28 cellular contexts compared by ENCODE assay signal in genomic region chr2:6535572-6535971, GRCh38.
DNase-seq lines count a peak whose midpoint lies in the region; TF ChIP-seq lines count a peak whose summit lies in the region.
"Had no signal": no experiment of that assay in that cellular context is flagged by ENCODE, and none has a peak within 500 bp of the region (broad histone marks: within the 10 kb centered on the region; RNA-seq: fewer than 3 reads in every experiment).

No MANE protein-coding gene starts in this region.

- H3K27me3 Mint-ChIP-seq in activated T-helper 1 cell treated with anti-CD3 and anti-CD28 coated beads, Interleukin-12 subunit alpha, Interleukin-12 subunit beta, Interleukin-2, Interleukin-4 antibody, amounts not matched to agents 30 ng/mL and 10 ng/mL and 1 ng/mL, durations not matched to agents 14 hours and 24 hours and 36 hours (ENCODE audit: insufficient read depth) = peaks cover 2% of the 10 kb centered on the region
- H3K27me3 Mint-ChIP-seq: CD4-positive, CD25-positive, alpha-beta regulatory T cell had no signal

- H3K27ac Mint-ChIP-seq in activated T-helper 1 cell treated with anti-CD3 and anti-CD28 coated beads, Interleukin-12 subunit alpha, Interleukin-12 subunit beta, Interleukin-2, Interleukin-4 antibody, amounts not matched to agents 30 ng/mL and 10 ng/mL and 1 ng/mL, durations not matched to agents 14 hours and 24 hours and 36 hours = no peak overlapping the region
- H3K27ac Mint-ChIP-seq: activated naive CD4-positive, alpha-beta T cell treated with anti-CD3 and anti-CD28 coated beads for 36 hours; activated T-cell treated with anti-CD3 and anti-CD28 coated beads, Interleukin-2, amount 50 U/mL, for 24 hours; CD4-positive, CD25-positive, alpha-beta regulatory T cell; natural killer cell treated with Interleukin-12 subunit alpha and Interleukin-12 subunit beta and Interleukin-15 and Interleukin-18, amount 100 ng/mL, for 72 hours; stimulated activated effector memory CD8-positive, alpha-beta T cell treated with anti-CD3 and anti-CD28 coated beads, Interleukin-12 subunit alpha, Interleukin-12 subunit beta, amount 100 ng/mL, for 72 hours had no signal

- H3K27ac ChIP-seq in substantia nigra (ENCODE audit: low read depth, low read length, poor library complexity, severe bottlenecking) = peak overlapping the region; percentile 65
- H3K27ac ChIP-seq: epithelial cell of prostate, skin epidermis, thoracic aorta had no signal

- H3K36me3 Mint-ChIP-seq in activated T-helper 1 cell treated with anti-CD3 and anti-CD28 coated beads, Interleukin-12 subunit alpha, Interleukin-12 subunit beta, Interleukin-2, Interleukin-4 antibody, amounts not matched to agents 30 ng/mL and 10 ng/mL and 1 ng/mL, durations not matched to agents 14 hours and 24 hours and 36 hours (ENCODE audit: low read depth) = no peaks in the 10 kb centered on the region
- H3K36me3 Mint-ChIP-seq: CD4-positive, CD25-positive, alpha-beta regulatory T cell; natural killer cell treated with Interleukin-12 subunit alpha and Interleukin-12 subunit beta and Interleukin-15 and Interleukin-18, amount 100 ng/mL, for 72 hours; stimulated activated effector memory CD8-positive, alpha-beta T cell treated with anti-CD3 and anti-CD28 coated beads, Interleukin-12 subunit alpha, Interleukin-12 subunit beta, amount 100 ng/mL, for 72 hours had no signal

- intact Hi-C loops in head of caudate nucleus (cut with DNase I) = no loop called here
- intact Hi-C loops in activated T-helper 1 cell treated with anti-CD3 and anti-CD28 coated beads, Interleukin-12 subunit alpha, Interleukin-12 subunit beta, Interleukin-2, Interleukin-4 antibody, amounts not matched to agents 30 ng/mL and 10 ng/mL and 1 ng/mL, durations not matched to agents 14 hours and 24 hours and 36 hours (cut with micrococcal nuclease) = no loop called here

- DNase-seq in NCI-H146 treated with DMSO at 0.1 percent for 48 hours (lab: John Stamatoyannopoulos, UW; ENCODE audit: unreplicated experiment) = peak; percentile 29
- DNase-seq in head of caudate nucleus = peak in 39 of 42 donors; percentile 7 to 84 (median 55)
- peak; percentile 44 for DNase-seq in midbrain (lab: John Stamatoyannopoulos, UW)
- peak in 41 of 49 donors; percentile 2 to 67 (median 23) for DNase-seq in substantia nigra (lab: John Stamatoyannopoulos, UW)
- DNase-seq in effector CD4-positive, alpha-beta T cell = no peak
- no peak for DNase-seq in GM13976 (ENCODE audit: low spot score)
- no peak for DNase-seq in activated T-helper 1 cell treated with anti-CD3 and anti-CD28 coated beads, Interleukin-12 subunit alpha, Interleukin-12 subunit beta, Interleukin-2, Interleukin-4 antibody, amounts not matched to agents 30 ng/mL and 10 ng/mL and 1 ng/mL, durations not matched to agents 14 hours and 24 hours and 36 hours (ENCODE audit: low spot score)
- no peak for DNase-seq in RPMI8226
- DNase-seq: activated CD4-positive, CD25-positive, alpha-beta regulatory T cell treated with anti-CD3 and anti-CD28 coated beads, Interleukin-2, amount 50 U/mL, for 72 hours; activated CD8-positive, alpha-beta memory T cell treated with anti-CD3 and anti-CD28 coated beads for 24 hours; activated naive CD4-positive, alpha-beta T cell treated with anti-CD3 and anti-CD28 coated beads for 36 hours; activated T-cell treated with anti-CD3 and anti-CD28 coated beads, Interleukin-2, amount 50 U/mL, for 24 hours; amniotic stem cell; CD4-positive, CD25-positive, alpha-beta regulatory T cell; central memory CD4-positive, alpha-beta T cell; DMS153; HCEC 1CT; KG1; mammary epithelial cell; NCI-H1694; NCI-H82; Right ventricle myocardium superior; stimulated activated CD4-positive, alpha-beta T cell treated with anti-CD3 and anti-CD28 coated beads, Interleukin-2, amount 100 ng/mL, for 24 hours had no signal

- no peak for TF ChIP-seq CTCF in GM13976 (IDR thresholded peaks at IDR 0.05; ENCODE audit: borderline replicate concordance, control extremely low read depth, extremely low read depth, insufficient read depth, missing control alignments)

- in situ Hi-C loops in GM13976 (cut with MboI; ENCODE audit: low sequenced_read_pairs, unreplicated experiment) = no loop called here

- H3K9me3 Mint-ChIP-seq in activated T-helper 1 cell treated with anti-CD3 and anti-CD28 coated beads, Interleukin-12 subunit alpha, Interleukin-12 subunit beta, Interleukin-2, Interleukin-4 antibody, amounts not matched to agents 30 ng/mL and 10 ng/mL and 1 ng/mL, durations not matched to agents 14 hours and 24 hours and 36 hours = no peaks in the 10 kb centered on the region
- H3K9me3 Mint-ChIP-seq: activated T-cell treated with anti-CD3 and anti-CD28 coated beads, Interleukin-2, amount 50 U/mL, for 24 hours had no signal

- H3K4me1 Mint-ChIP-seq in activated T-helper 1 cell treated with anti-CD3 and anti-CD28 coated beads, Interleukin-12 subunit alpha, Interleukin-12 subunit beta, Interleukin-2, Interleukin-4 antibody, amounts not matched to agents 30 ng/mL and 10 ng/mL and 1 ng/mL, durations not matched to agents 14 hours and 24 hours and 36 hours (ENCODE audit: low read depth) = no peaks in the 10 kb centered on the region
- H3K4me1 Mint-ChIP-seq: CD4-positive, CD25-positive, alpha-beta regulatory T cell; stimulated activated effector memory CD8-positive, alpha-beta T cell treated with anti-CD3 and anti-CD28 coated beads, Interleukin-12 subunit alpha, Interleukin-12 subunit beta, amount 100 ng/mL, for 72 hours had no signal

- no peak overlapping the region for H3K4me3 Mint-ChIP-seq in activated T-helper 1 cell treated with anti-CD3 and anti-CD28 coated beads, Interleukin-12 subunit alpha, Interleukin-12 subunit beta, Interleukin-2, Interleukin-4 antibody, amounts not matched to agents 30 ng/mL and 10 ng/mL and 1 ng/mL, durations not matched to agents 14 hours and 24 hours and 36 hours
- H3K4me3 Mint-ChIP-seq: activated naive CD4-positive, alpha-beta T cell treated with anti-CD3 and anti-CD28 coated beads for 36 hours; activated T-cell treated with anti-CD3 and anti-CD28 coated beads, Interleukin-2, amount 50 U/mL, for 24 hours; CD4-positive, CD25-positive, alpha-beta regulatory T cell; natural killer cell treated with Interleukin-12 subunit alpha and Interleukin-12 subunit beta and Interleukin-15 and Interleukin-18, amount 100 ng/mL, for 72 hours; stimulated activated effector memory CD8-positive, alpha-beta T cell treated with anti-CD3 and anti-CD28 coated beads, Interleukin-12 subunit alpha, Interleukin-12 subunit beta, amount 100 ng/mL, for 72 hours had no signal

Comparison
In these comparisons a context has a peak if more than half of its experiments do, and no peak if none do; other contexts are left out.
1. DNase-seq: peak in NCI-H146 treated with DMSO at 0.1 percent for 48 hours (single experiment), head of caudate nucleus (39 of 42), midbrain (single experiment) and substantia nigra (41 of 49); none in effector CD4-positive, alpha-beta T cell (single experiment), GM13976 (single experiment), activated T-helper 1 cell treated with anti-CD3 and anti-CD28 coated beads, Interleukin-12 subunit alpha, Interleukin-12 subunit beta, Interleukin-2, Interleukin-4 antibody, amounts not matched to agents 30 ng/mL and 10 ng/mL and 1 ng/mL, durations not matched to agents 14 hours and 24 hours and 36 hours (single experiment) and RPMI8226 (single experiment).